ENCODE assay signal across 8 cellular contexts in the genomic region with DNA sequence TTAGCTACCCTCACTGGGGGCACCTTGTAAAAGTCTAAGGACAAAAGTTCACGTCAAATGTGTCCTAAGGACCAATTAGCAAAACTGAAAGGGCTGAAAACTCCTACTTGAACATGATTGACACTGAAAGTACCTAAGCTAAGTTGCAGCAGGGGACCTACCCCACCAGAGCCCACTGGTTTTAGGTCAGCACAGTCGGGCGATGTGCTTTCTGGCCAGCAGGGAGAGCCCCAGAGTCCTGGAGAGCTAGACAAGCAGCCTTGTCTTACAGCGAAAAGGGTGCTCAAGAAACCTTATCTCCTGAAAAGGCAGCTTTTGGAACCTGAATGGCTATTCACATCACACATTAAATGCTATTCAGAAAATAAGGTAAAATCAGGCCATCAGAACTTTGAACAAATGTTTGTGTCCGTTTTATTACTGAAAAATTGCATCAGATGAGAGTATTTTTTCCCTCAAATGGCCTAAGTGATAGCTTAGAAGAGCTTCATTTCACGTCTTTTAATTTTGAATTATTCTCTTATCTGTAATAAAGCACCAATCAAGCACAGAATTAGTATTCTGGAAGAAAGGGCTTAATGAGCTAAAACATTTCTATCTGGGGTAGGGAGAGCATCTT. TPM values are rescaled to one million over a fixed set of nuclear protein-coding genes. Genes with fewer than 3 reads are reported as not detected.
DNase-seq lines count a peak whose midpoint lies in the region; ATAC-seq and TF ChIP-seq lines count a peak whose summit lies in the region.

No MANE protein-coding gene starts in this region.

- 0 out of 22 replicates have a peak overlapping the region, but pooled peaks of 1 of the 11 experiments have one; percentile 11 for H3K9ac ChIP-seq in BLaER1 treated with 17β-estradiol and CSF1 and Interleukin-3, amounts not matched to agents 10 nM and 100 nM

- TF ChIP-seq CTCF in GM20000 (IDR thresholded peaks at IDR 0.05; ENCODE audit: extremely low read depth, missing control alignments) = peak; percentile 23

- H3K9me3 Mint-ChIP-seq in stimulated activated naive CD8-positive, alpha-beta T cell treated with anti-CD3 and anti-CD28 coated beads, Interleukin-15, amount 100 ng/mL, for 72 hours = peaks cover 10 to 24% of the 10 kb centered on the region in 2 donors

- peaks cover 31% of the 10 kb centered on the region for H3K4me1 Mint-ChIP-seq in stimulated activated naive CD8-positive, alpha-beta T cell treated with anti-CD3 and anti-CD28 coated beads, Interleukin-15, amount 100 ng/mL, for 72 hours

- ATAC-seq in stimulated activated naive CD8-positive, alpha-beta T cell treated with anti-CD3 and anti-CD28 coated beads, Interleukin-15, amount 100 ng/mL, for 72 hours = peak; percentile 80
- ATAC-seq in HG03095 (IDR thresholded peaks at IDR 0.05; ENCODE audit: unreplicated experiment) = no peak
- no peak for ATAC-seq in GM18870 (IDR thresholded peaks at IDR 0.05; ENCODE audit: unreplicated experiment)

- H3K9me3 ChIP-seq in BLaER1 treated with 17β-estradiol and CSF1 and Interleukin-3, amounts not matched to agents 10 nM and 100 nM (replicated peaks in 1 of 11) = peaks cover 44 to 54% (median 48%) of the 10 kb centered on the region in 11 experiments

- no peak overlapping the region for H3K27ac Mint-ChIP-seq in stimulated activated naive CD8-positive, alpha-beta T cell treated with anti-CD3 and anti-CD28 coated beads, Interleukin-15, amount 100 ng/mL, for 72 hours

- H3K4me3 Mint-ChIP-seq in stimulated activated naive CD8-positive, alpha-beta T cell treated with anti-CD3 and anti-CD28 coated beads, Interleukin-15, amount 100 ng/mL, for 72 hours = no peak overlapping the region

- peaks cover 0 to 13% (median 3%) of the 10 kb centered on the region in 11 experiments; a peak in 14 of 22 replicates for H3K36me3 ChIP-seq in BLaER1 treated with 17β-estradiol and CSF1 and Interleukin-3, amounts not matched to agents 10 nM and 100 nM

- peak overlapping the region in 5 of 11 experiments; percentile 16 to 89 (median 88); a peak in 7 of 22 replicates for H3K27ac ChIP-seq in BLaER1 treated with 17β-estradiol and CSF1 and Interleukin-3, amounts not matched to agents 10 nM and 100 nM

- no peaks in the 10 kb centered on the region for H3K27me3 Mint-ChIP-seq in stimulated activated naive CD8-positive, alpha-beta T cell treated with anti-CD3 and anti-CD28 coated beads, Interleukin-15, amount 100 ng/mL, for 72 hours

- H3K4me2 ChIP-seq in BLaER1 treated with 17β-estradiol and CSF1 and Interleukin-3, amounts not matched to agents 10 nM and 100 nM = peak overlapping the region in 8 of 11 experiments; percentile 1 to 89 (median 74); a peak in 13 of 22 replicates

- DNase-seq in GM20000 (ENCODE audit: low spot score) (peak; percentile 36), NCI-H460 (ENCODE audit: extremely low read depth, low read depth) (peak; percentile 33), activated T-cell treated with anti-CD3 and anti-CD28 coated beads for 4 hours (peak; percentile 13), iPS-NIHi11 (ENCODE audit: low spot score) (peak; percentile 75)
- DNase-seq in stimulated activated naive CD8-positive, alpha-beta T cell treated with anti-CD3 and anti-CD28 coated beads, Interleukin-15, amount 100 ng/mL, for 72 hours = peak; percentile 41 to 56

- peaks cover 17 to 35% (median 28%) of the 10 kb centered on the region in 10 experiments for H3K4me1 ChIP-seq in BLaER1 treated with 17β-estradiol and CSF1 and Interleukin-3, amounts not matched to agents 10 nM and 100 nM

- no peak overlapping the region for H3K4me3 ChIP-seq in BLaER1 treated with 17β-estradiol and CSF1 and Interleukin-3, amounts not matched to agents 10 nM and 100 nM

- H4K20me1 ChIP-seq in BLaER1 treated with 17β-estradiol and CSF1 and Interleukin-3, amounts not matched to agents 10 nM and 100 nM = no peaks in the 10 kb centered on the region

- no peaks in the 10 kb centered on the region for H3K27me3 ChIP-seq in BLaER1 treated with 17β-estradiol and CSF1 and Interleukin-3, amounts not matched to agents 10 nM and 100 nM

RNA-seq across cellular contexts. Expression of gene MKI67, which starts 52.2 kb away (rescaled TPM):
- 26.0 and 29.7 TPM in 2 replicates for total RNA-seq in NCI-H460 (2014; rRNA removed; shearing (Covaris generic))
- 15.3 and 18.3 TPM in 2 replicates for polyA plus RNA-seq in NCI-H460 (2014; cell fraction: nucleus; rRNA removed)

Comparison
In these comparisons a context has a peak if more than half of its experiments do, and no peak if none do; other contexts are left out.
1. DNase-seq: peak in every context shown above with its lines; median percentile 75 in iPS-NIHi11; 48 in stimulated activated naive CD8-positive, alpha-beta T cell treated with anti-CD3 and anti-CD28 coated beads, Interleukin-15, amount 100 ng/mL, for 72 hours; 36 in GM20000; 33 in NCI-H460; 13 in activated T-cell treated with anti-CD3 and anti-CD28 coated beads for 4 hours.